Comparison of ENCODE assay signal across 11 cellular contexts in genomic region chr4:104772849-104773248, GRCh38.
A peak's percentile ranks its signal among the peaks of the same experiment; 100 is the strongest.
DNase-seq lines count a peak whose midpoint lies in the region; ATAC-seq and TF ChIP-seq lines count a peak whose summit lies in the region.
"Had no signal": no experiment of that assay in that cellular context is flagged by ENCODE, and none has a peak within 500 bp of the region (broad histone marks: within the 10 kb centered on the region; RNA-seq: fewer than 3 reads in every experiment).

No MANE protein-coding gene starts in this region.

- H3K9me2 ChIP-seq in OCI-LY1 (ENCODE audit: low read depth, low read length): no peaks in the 10 kb centered on the region

- H2AFZ ChIP-seq in OCI-LY1 (ENCODE audit: low read length): peak overlapping the region; percentile 96

- H3K27ac ChIP-seq in OCI-LY1 (ENCODE audit: low read depth, low read length, poor library complexity, severe bottlenecking): no peak overlapping the region
- no peak overlapping the region for H3K27ac ChIP-seq in left lung
- H3K27ac ChIP-seq in foreskin keratinocyte: no peak overlapping the region
- H3K27ac ChIP-seq: C4-2B had no signal

- no peaks in the 10 kb centered on the region for H3K36me3 ChIP-seq in OCI-LY1 (ENCODE audit: insufficient read depth, low read length)
- H3K36me3 ChIP-seq in left lung: no peaks in the 10 kb centered on the region

- TF ChIP-seq CTCF in OCI-LY1 (IDR thresholded peaks at IDR 0.05; ENCODE audit: low read length) (no peak), left lung (IDR thresholded peaks at IDR 0.05) (no peak), foreskin keratinocyte (conservative IDR thresholded peaks at IDR 0.05) (no peak)

- DNase-seq in left lung: no peak
- DNase-seq in KG1 (lab: John Stamatoyannopoulos, UW): no peak
- no peak for DNase-seq in DMS153 treated with DMSO at 0.1 percent for 48 hours (lab: John Stamatoyannopoulos, UW; ENCODE audit: unreplicated experiment)
- DNase-seq in foreskin keratinocyte: no peak
- DNase-seq: NCI-H1105 treated with DMSO at 0.1 percent for 48 hours, occipital lobe had no signal

- H3K4me2 ChIP-seq in OCI-LY1 (ENCODE audit: low read length): peak overlapping the region; percentile 43

- H3K4me3 ChIP-seq in OCI-LY1 (ENCODE audit: low read depth, low read length, poor library complexity, severe bottlenecking) (no peak overlapping the region), left lung (no peak overlapping the region)

- intact Hi-C loops in left lung (cut with DNase I): no loop called here

- H3K79me2 ChIP-seq in OCI-LY1 (ENCODE audit: insufficient read depth, low read length): no peaks in the 10 kb centered on the region

- 0 out of 2 replicates have a peak overlapping the region, but pooled peaks have one; percentile 8 for H3K9ac ChIP-seq in OCI-LY1 (ENCODE audit: low read length)

- H3K4me1 ChIP-seq in OCI-LY1 (ENCODE audit: insufficient read depth, low read length, severe bottlenecking): peaks cover 32% of the 10 kb centered on the region
- H3K4me1 ChIP-seq in left lung: no peaks in the 10 kb centered on the region
- H3K4me1 ChIP-seq in foreskin keratinocyte: peaks cover 4% of the 10 kb centered on the region

- no peaks in the 10 kb centered on the region for H3K9me3 ChIP-seq in OCI-LY1 (ENCODE audit: low read length)
- H3K9me3 ChIP-seq in left lung: no peaks in the 10 kb centered on the region

- H3F3A ChIP-seq in OCI-LY1 (ENCODE audit: insufficient read depth, low read length): peaks cover 5% of the 10 kb centered on the region; the same call in 1 of the 2 replicates

- ATAC-seq in GM18505 (IDR thresholded peaks at IDR 0.05; ENCODE audit: unreplicated experiment) (peak; percentile 51), GM19467 (IDR thresholded peaks at IDR 0.05; ENCODE audit: unreplicated experiment) (peak; percentile 82), HG02981 (IDR thresholded peaks at IDR 0.05; ENCODE audit: unreplicated experiment) (peak; percentile 81), left lung (no peak), foreskin keratinocyte (no peak)

- H3K27me3 ChIP-seq in OCI-LY1 (ENCODE audit: insufficient read depth, low read length) (no peaks in the 10 kb centered on the region), left lung (no peaks in the 10 kb centered on the region), foreskin keratinocyte (no peaks in the 10 kb centered on the region)

- no peaks in the 10 kb centered on the region for H4K20me1 ChIP-seq in OCI-LY1 (ENCODE audit: insufficient read depth, low read length)

- TF ChIP-seq POLR2A in GM18505 (IDR thresholded peaks at IDR 0.05; ENCODE audit: borderline replicate concordance, extremely low read depth, insufficient read depth, insufficient read length): no peak

Comparison
In these comparisons a context has a peak if more than half of its experiments do, and no peak if none do; other contexts are left out.
1. ATAC-seq: peak in GM18505 (single experiment), GM19467 (single experiment) and HG02981 (single experiment); none in left lung (single experiment) and foreskin keratinocyte (single experiment).